17 cellular contexts compared by ENCODE assay signal in genomic region chr11:35859311-35859710, GRCh38.
DNase-seq lines count a peak whose midpoint lies in the region; TF ChIP-seq lines count a peak whose summit lies in the region.
"Had no signal": no experiment of that assay in that cellular context is flagged by ENCODE, and none has a peak within 500 bp of the region (broad histone marks: within the 10 kb centered on the region; RNA-seq: fewer than 3 reads in every experiment).

No MANE protein-coding gene starts in this region.

- H3K79me2 ChIP-seq in mammary epithelial cell (ENCODE audit: insufficient read depth, low read length): no peaks in the 10 kb centered on the region

- H3K9ac ChIP-seq in mammary epithelial cell (ENCODE audit: insufficient read depth, low read length): no peak overlapping the region

- no peaks in the 10 kb centered on the region for H3K27me3 ChIP-seq in mammary epithelial cell (ENCODE audit: insufficient read depth, low read length)
- no peaks in the 10 kb centered on the region for H3K27me3 ChIP-seq in ascending aorta

- H3K4me1 Mint-ChIP-seq in MCF 10A (ENCODE audit: insufficient read depth, unreplicated experiment): no peaks in the 10 kb centered on the region
- H3K4me1 Mint-ChIP-seq: CD14-positive monocyte had no signal

- no peak overlapping the region for H3K27ac ChIP-seq in mammary epithelial cell (ENCODE audit: insufficient read depth, low read depth, low read length)
- H3K27ac ChIP-seq in ascending aorta: no peak overlapping the region
- H3K27ac ChIP-seq: 22Rv1 had no signal

- H3K4me3 ChIP-seq in mammary epithelial cell (replicated peaks in 1 of 3; ENCODE audit: insufficient read depth in 1 of 3, low read depth in 2 of 3, low read length in 3 of 3): no peak overlapping the region
- no peak overlapping the region for H3K4me3 ChIP-seq in cardiac fibroblast (replicated peaks in 1 of 2; ENCODE audit: low read depth in 2 of 2, low read length in 2 of 2)
- no peak overlapping the region for H3K4me3 ChIP-seq in ascending aorta

- 45% methylated on average over 2 of the region's 2 CpGs for WGBS in mammary epithelial cell (ENCODE audit: low coverage, missing lambda C conversion rate)

- dilution Hi-C loops in mammary epithelial cell (cut with HindIII; ENCODE audit: low sequenced_read_pairs): no loop called here

- H3K9me3 Mint-ChIP-seq in MCF 10A (ENCODE audit: unreplicated experiment): no peaks in the 10 kb centered on the region

- H3K36me3 ChIP-seq in mammary epithelial cell (ENCODE audit: insufficient read depth, low read length) (no peaks in the 10 kb centered on the region), ascending aorta (no peaks in the 10 kb centered on the region)

- H3K36me3 Mint-ChIP-seq in MCF 10A (ENCODE audit: insufficient read depth, unreplicated experiment): peaks cover 12% of the 10 kb centered on the region
- H3K36me3 Mint-ChIP-seq: CD14-positive monocyte had no signal

- CTCF ChIA-PET in mammary epithelial cell (lab: Charles Lee; ENCODE audit: low non-redundant PET) (no interaction called here), MCF 10A (lab: Yijun Ruan, JAX) (no interaction called here)

- in situ Hi-C loops in mammary epithelial cell (cut with MboI; ENCODE audit: low sequenced_read_pairs in 2 of 2): no loop called here

- H3K27ac Mint-ChIP-seq in MCF 10A (ENCODE audit: low read depth, unreplicated experiment): no peak overlapping the region
- H3K27ac Mint-ChIP-seq: CD14-positive monocyte had no signal

- TF ChIP-seq CTCF in mammary epithelial cell (conservative IDR thresholded peaks at IDR 0.05 in 1 of 2, IDR thresholded peaks at IDR 0.05 in 1 of 2; ENCODE audit: extremely low read depth in 1 of 2, insufficient read depth in 1 of 2, low read depth in 1 of 2, low read length in 2 of 2): no peak
- TF ChIP-seq CTCF in MCF 10A (IDR thresholded peaks at IDR 0.05; ENCODE audit: unreplicated experiment): no peak
- TF ChIP-seq CTCF in cardiac fibroblast (IDR thresholded peaks at IDR 0.05; ENCODE audit: low read depth, low read length): no peak
- no peak for TF ChIP-seq CTCF in ascending aorta (IDR thresholded peaks at IDR 0.05)

- H4K20me1 ChIP-seq in mammary epithelial cell (ENCODE audit: insufficient read depth, low read length): no peaks in the 10 kb centered on the region

- no peaks in the 10 kb centered on the region for H3K4me1 ChIP-seq in mammary epithelial cell (ENCODE audit: insufficient read depth, low read length)
- no peaks in the 10 kb centered on the region for H3K4me1 ChIP-seq in ascending aorta

- H3K4me2 ChIP-seq in mammary epithelial cell (ENCODE audit: insufficient read depth, low read depth, low read length): no peak overlapping the region

- BruUV-seq in mammary epithelial cell (replicated peaks; lab: Mats Ljungman, UMichigan): no TSS peak
- no TSS peak for BruUV-seq in MCF 10A (replicated peaks; lab: Mats Ljungman, UMichigan)

- H3K4me3 Mint-ChIP-seq in MCF 10A (ENCODE audit: unreplicated experiment): no peak overlapping the region
- H3K4me3 Mint-ChIP-seq: CD14-positive monocyte had no signal

- DNase-seq in mammary epithelial cell (peak; percentile 41), MCF 10A (ENCODE audit: unreplicated experiment) (no peak), cardiac fibroblast (ENCODE audit: low read depth in 2 of 2) (peak; percentile 26 to 53), kidney tubule cell (ENCODE audit: low spot score) (peak; percentile 58), T-helper 2 cell (no peak), SHP77 treated with DMSO at 0.1 percent for 48 hours (lab: John Stamatoyannopoulos, UW) (no peak), ascending aorta (ENCODE audit: low spot score in 2 of 2) (no peak)
- no peak for DNase-seq in central memory CD4-positive, alpha-beta T cell
- DNase-seq: DMS79; KG1; NCI-H1436 treated with DMSO at 0.1 percent for 48 hours; NCI-H2081; NCI-H2171 treated with DMSO at 0.1 percent for 48 hours; NK-92 treated with Interleukin-12 subunit alpha and Interleukin-12 subunit beta, amount 100 ng/mL, for 24 hours; Right ventricle myocardium superior had no signal

- no peaks in the 10 kb centered on the region for H3K27me3 Mint-ChIP-seq in MCF 10A (ENCODE audit: insufficient read depth, unreplicated experiment)

- H3K9me3 ChIP-seq in mammary epithelial cell (replicated peaks; ENCODE audit: insufficient read depth, low read length) (no peaks in the 10 kb centered on the region), ascending aorta (no peaks in the 10 kb centered on the region)

- POLR2A ChIA-PET in MCF 10A (lab: Yijun Ruan, JAX): no interaction called here

- no peak overlapping the region for H2AFZ ChIP-seq in mammary epithelial cell (ENCODE audit: low read depth, low read length)

- intact Hi-C loops in mammary epithelial cell (cut with micrococcal nuclease) (no loop called here), MCF 10A (cut with micrococcal nuclease) (no loop called here), ascending aorta (cut with DNase I) (no loop called here)

Comparison
In these comparisons a context has a peak if more than half of its experiments do, and no peak if none do; other contexts are left out.
1. DNase-seq: peak in mammary epithelial cell (single experiment), cardiac fibroblast (2 of 2) and kidney tubule cell (single experiment); none in MCF 10A (single experiment), T-helper 2 cell (0 of 5), central memory CD4-positive, alpha-beta T cell (single experiment), SHP77 treated with DMSO at 0.1 percent for 48 hours (single experiment) and ascending aorta (0 of 2).